8 cellular contexts compared by ENCODE assay signal in the genomic region with DNA sequence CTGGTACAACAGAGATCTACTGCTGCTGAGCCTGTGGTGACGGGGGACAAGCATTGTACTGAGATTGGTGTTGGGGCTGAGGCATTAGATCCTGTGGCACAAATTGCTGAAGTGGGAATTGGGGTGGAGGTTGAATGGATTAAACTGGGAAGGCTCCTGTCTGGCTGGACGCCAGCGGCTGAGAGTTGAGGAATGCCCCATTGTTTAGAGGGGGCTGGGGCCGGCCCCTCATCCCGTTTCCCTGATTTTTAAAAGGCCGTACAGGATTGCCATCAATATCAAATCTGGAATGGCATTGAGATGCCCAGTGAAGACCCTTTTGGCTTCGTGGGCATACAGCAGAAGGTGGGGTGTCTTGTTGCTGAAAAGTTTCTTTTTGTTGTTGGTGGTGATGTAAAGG. TPM values are rescaled to one million over a fixed set of nuclear protein-coding genes. Genes with fewer than 3 reads are reported as not detected.
A peak's percentile ranks its signal among the peaks of the same experiment; 100 is the strongest.
DNase-seq lines count a peak whose midpoint lies in the region; ATAC-seq and TF ChIP-seq lines count a peak whose summit lies in the region.
"Not testable (repeated sequence)": the region's sequence is repeated elsewhere in the genome, so short reads cannot be mapped to it uniquely, and the experiment has no call there.
"Had no signal": no experiment of that assay in that cellular context is flagged by ENCODE, and none has a peak within 500 bp of the region (broad histone marks: within the 10 kb centered on the region; RNA-seq: fewer than 3 reads in every experiment).

No MANE protein-coding gene starts in this region.

- intact Hi-C loops in activated CD4-positive, alpha-beta memory T cell treated with anti-CD3 and anti-CD28 coated beads for 36 hours (cut with micrococcal nuclease), result loop anchor here (10.0 kb wide), 2 partner anchors 58 to 198 kb away; a partner anchor contains a TSS
- intact Hi-C loops in activated T-helper 2 cell treated with anti-CD3 and anti-CD28 coated beads, Interferon-gamma antibody, Interleukin-2, Interleukin-4, amounts not matched to agents 10 μg/mL and 5 μg/mL and 100 μg/mL, durations not matched to agents 14 hours and 24 hours and 36 hours (cut with micrococcal nuclease), result not testable (repeated sequence)

- H3K4me1 ChIP-seq in GM23338 (ENCODE audit: insufficient read depth), result not testable (repeated sequence)

- H3K4me3 ChIP-seq in GM23338, result not testable (repeated sequence)

- H3F3A ChIP-seq in GM23338 (replicated peaks; ENCODE audit: low read depth), result not testable (repeated sequence)

- not testable (repeated sequence) for H3K4me3 Mint-ChIP-seq in GM23338, mesothelial cell of epicardium
- peak overlapping the region; percentile 88 for H3K4me3 Mint-ChIP-seq in activated CD4-positive, alpha-beta memory T cell treated with anti-CD3 and anti-CD28 coated beads for 36 hours
- peak overlapping the region; percentile 81 to 95 for H3K4me3 Mint-ChIP-seq in activated T-cell treated with anti-CD3 and anti-CD28 coated beads, Interleukin-2, amount 50 U/mL, for 72 hours
- H3K4me3 Mint-ChIP-seq in activated T-helper 2 cell treated with anti-CD3 and anti-CD28 coated beads, Interferon-gamma antibody, Interleukin-2, Interleukin-4, amounts not matched to agents 10 μg/mL and 5 μg/mL and 100 μg/mL, durations not matched to agents 14 hours and 24 hours and 36 hours (ENCODE audit: low read depth), result peak overlapping the region; percentile 78

- H3K27ac ChIP-seq in GM23338 (ENCODE audit: low read depth), result not testable (repeated sequence)

- not testable (repeated sequence) for H3K79me2 ChIP-seq in GM23338 (replicated peaks; ENCODE audit: insufficient read depth)

- H3K27ac Mint-ChIP-seq in GM23338, result 0 out of 2 replicates have a peak overlapping the region, but pooled peaks have one; percentile 52
- H3K27ac Mint-ChIP-seq in activated CD4-positive, alpha-beta memory T cell treated with anti-CD3 and anti-CD28 coated beads for 36 hours, result peak overlapping the region; percentile 98
- peak overlapping the region; percentile 99 for H3K27ac Mint-ChIP-seq in activated T-cell treated with anti-CD3 and anti-CD28 coated beads, Interleukin-2, amount 50 U/mL, for 72 hours
- H3K27ac Mint-ChIP-seq in activated T-helper 2 cell treated with anti-CD3 and anti-CD28 coated beads, Interferon-gamma antibody, Interleukin-2, Interleukin-4, amounts not matched to agents 10 μg/mL and 5 μg/mL and 100 μg/mL, durations not matched to agents 14 hours and 24 hours and 36 hours, result peak overlapping the region; percentile 62
- H3K27ac Mint-ChIP-seq in mesothelial cell of epicardium, result peak overlapping the region; percentile 83

- POLR2A ChIA-PET in activated CD4-positive, alpha-beta memory T cell treated with anti-CD3 and anti-CD28 coated beads for 36 hours (lab: Charles Lee), result not testable (repeated sequence)

- H2AFZ ChIP-seq in GM23338, result not testable (repeated sequence)

- H3K27me3 Mint-ChIP-seq in GM23338 (ENCODE audit: insufficient read depth, low read depth, poor library complexity); activated CD4-positive, alpha-beta memory T cell treated with anti-CD3 and anti-CD28 coated beads for 36 hours; activated T-cell treated with anti-CD3 and anti-CD28 coated beads, Interleukin-2, amount 50 U/mL, for 72 hours (ENCODE audit: low read depth); activated T-helper 2 cell treated with anti-CD3 and anti-CD28 coated beads, Interferon-gamma antibody, Interleukin-2, Interleukin-4, amounts not matched to agents 10 μg/mL and 5 μg/mL and 100 μg/mL, durations not matched to agents 14 hours and 24 hours and 36 hours (ENCODE audit: low read depth); mesothelial cell of epicardium (ENCODE audit: low read depth): not testable (repeated sequence)

- not testable (repeated sequence) for H3K4me2 ChIP-seq in GM23338

- H3K9me3 Mint-ChIP-seq in GM23338; activated CD4-positive, alpha-beta memory T cell treated with anti-CD3 and anti-CD28 coated beads for 36 hours; activated T-cell treated with anti-CD3 and anti-CD28 coated beads, Interleukin-2, amount 50 U/mL, for 72 hours; activated T-helper 2 cell treated with anti-CD3 and anti-CD28 coated beads, Interferon-gamma antibody, Interleukin-2, Interleukin-4, amounts not matched to agents 10 μg/mL and 5 μg/mL and 100 μg/mL, durations not matched to agents 14 hours and 24 hours and 36 hours; mesothelial cell of epicardium: not testable (repeated sequence)

- H3K36me3 ChIP-seq in GM23338 (ENCODE audit: insufficient read depth), result not testable (repeated sequence)

- not testable (repeated sequence) for H3K9me2 ChIP-seq in GM23338 (ENCODE audit: insufficient read depth)

- CTCF ChIA-PET in activated CD4-positive, alpha-beta memory T cell treated with anti-CD3 and anti-CD28 coated beads for 36 hours (lab: Charles Lee), result not testable (repeated sequence)

- H3K27me3 ChIP-seq in GM23338 (ENCODE audit: insufficient read depth), result not testable (repeated sequence)

- not testable (repeated sequence) for ATAC-seq in GM23338; activated T-cell treated with anti-CD3 and anti-CD28 coated beads, Interleukin-2, amount 50 U/mL, for 72 hours (replicated peaks in 1 of 2)

- not testable (repeated sequence) for H4K20me1 ChIP-seq in GM23338 (replicated peaks; ENCODE audit: insufficient read depth)

- not testable (repeated sequence) for H3K4me1 Mint-ChIP-seq in GM23338
- H3K4me1 Mint-ChIP-seq in activated CD4-positive, alpha-beta memory T cell treated with anti-CD3 and anti-CD28 coated beads for 36 hours (ENCODE audit: low read depth), result peaks cover 86% of the 10 kb centered on the region
- peaks cover 85% of the 10 kb centered on the region for H3K4me1 Mint-ChIP-seq in activated T-cell treated with anti-CD3 and anti-CD28 coated beads, Interleukin-2, amount 50 U/mL, for 72 hours (ENCODE audit: low read depth)
- peaks cover 56% of the 10 kb centered on the region for H3K4me1 Mint-ChIP-seq in activated T-helper 2 cell treated with anti-CD3 and anti-CD28 coated beads, Interferon-gamma antibody, Interleukin-2, Interleukin-4, amounts not matched to agents 10 μg/mL and 5 μg/mL and 100 μg/mL, durations not matched to agents 14 hours and 24 hours and 36 hours (ENCODE audit: low read depth)
- peaks cover 56% of the 10 kb centered on the region for H3K4me1 Mint-ChIP-seq in mesothelial cell of epicardium

- H3K36me3 Mint-ChIP-seq in GM23338 (ENCODE audit: low read depth), result not testable (repeated sequence)
- peaks cover 93% of the 10 kb centered on the region for H3K36me3 Mint-ChIP-seq in activated CD4-positive, alpha-beta memory T cell treated with anti-CD3 and anti-CD28 coated beads for 36 hours
- H3K36me3 Mint-ChIP-seq in activated T-cell treated with anti-CD3 and anti-CD28 coated beads, Interleukin-2, amount 50 U/mL, for 72 hours (ENCODE audit: insufficient read depth in 2 of 2), result peaks cover 35 to 53% of the 10 kb centered on the region in 2 donors
- H3K36me3 Mint-ChIP-seq in activated T-helper 2 cell treated with anti-CD3 and anti-CD28 coated beads, Interferon-gamma antibody, Interleukin-2, Interleukin-4, amounts not matched to agents 10 μg/mL and 5 μg/mL and 100 μg/mL, durations not matched to agents 14 hours and 24 hours and 36 hours (ENCODE audit: low read depth), result peaks cover 96% of the 10 kb centered on the region
- H3K36me3 Mint-ChIP-seq in mesothelial cell of epicardium, result peaks cover 11% of the 10 kb centered on the region

- DNase-seq in GM23338 (ENCODE audit: low spot score); activated CD4-positive, alpha-beta memory T cell treated with anti-CD3 and anti-CD28 coated beads for 36 hours; activated T-cell treated with anti-CD3 and anti-CD28 coated beads, Interleukin-2, amount 50 U/mL, for 72 hours; activated T-helper 2 cell treated with anti-CD3 and anti-CD28 coated beads, Interferon-gamma antibody, Interleukin-2, Interleukin-4, amounts not matched to agents 10 μg/mL and 5 μg/mL and 100 μg/mL, durations not matched to agents 14 hours and 24 hours and 36 hours (ENCODE audit: low spot score); mesothelial cell of epicardium (ENCODE audit: low spot score in 2 of 2, unreplicated experiment in 2 of 2): not testable (repeated sequence)

- not testable (repeated sequence) for TF ChIP-seq CTCF in GM23338 (conservative IDR thresholded peaks at IDR 0.05; ENCODE audit: low read depth in 2 of 2); mesothelial cell of epicardium (IDR thresholded peaks at IDR 0.05; ENCODE audit: unreplicated experiment)

RNA-seq across cellular contexts. Expression of a gene that starts 15.7 kb away (rescaled TPM):
- total RNA-seq in GM23338 (2014; rRNA removed; shearing (Covaris generic)), result 26.1 and 31.8 TPM in 2 replicates
- polyA plus RNA-seq in GM23338 (2016; fragmentation: Nextera tagmentation; extraction: Ambion mirVana), result 18.5 and 19.7 TPM in 2 replicates
- 10 to 100 TPM; 61.8 to 62.7 TPM for total RNA-seq in activated CD4-positive, alpha-beta memory T cell treated with anti-CD3 and anti-CD28 coated beads for 36 hours
- total RNA-seq in activated T-cell treated with anti-CD3 and anti-CD28 coated beads, Interleukin-2, amount 50 U/mL, for 72 hours, result 10 to 100 TPM; 44.8 to 50.2 TPM
- total RNA-seq in activated T-helper 2 cell treated with anti-CD3 and anti-CD28 coated beads, Interferon-gamma antibody, Interleukin-2, Interleukin-4, amounts not matched to agents 10 μg/mL and 5 μg/mL and 100 μg/mL, durations not matched to agents 14 hours and 24 hours and 36 hours, result 65.5 and 68.5 TPM in 2 replicates
- 21.0 to 24.1 TPM (median 23.5 TPM) in 3 replicates for total RNA-seq in mesothelial cell of epicardium

RNA-seq across cellular contexts. Expression of a gene that starts 53.4 kb away (rescaled TPM):
- 0.85 and 1.6 TPM in 2 replicates for total RNA-seq in GM23338 (2014; rRNA removed; shearing (Covaris generic))
- polyA plus RNA-seq in GM23338 (2016; fragmentation: Nextera tagmentation; extraction: Ambion mirVana), result 0.73 and 1.1 TPM in 2 replicates
- 1 to 10 TPM; 1.6 to 2.4 TPM for total RNA-seq in activated CD4-positive, alpha-beta memory T cell treated with anti-CD3 and anti-CD28 coated beads for 36 hours
- total RNA-seq in activated T-cell treated with anti-CD3 and anti-CD28 coated beads, Interleukin-2, amount 50 U/mL, for 72 hours, result 1 to 10 TPM; 7.6 to 8.8 TPM
- 1.8 and 2.1 TPM in 2 replicates for total RNA-seq in activated T-helper 2 cell treated with anti-CD3 and anti-CD28 coated beads, Interferon-gamma antibody, Interleukin-2, Interleukin-4, amounts not matched to agents 10 μg/mL and 5 μg/mL and 100 μg/mL, durations not matched to agents 14 hours and 24 hours and 36 hours
- 7.5 to 7.7 TPM (median 7.6 TPM) in 3 replicates for total RNA-seq in mesothelial cell of epicardium
- polyA plus RNA-seq: CD14-positive monocyte; CD4-positive, alpha-beta memory T cell; CD8-positive, alpha-beta memory T cell had no signal
